ENCODE assay signal across 12 cellular contexts in the genomic region with DNA sequence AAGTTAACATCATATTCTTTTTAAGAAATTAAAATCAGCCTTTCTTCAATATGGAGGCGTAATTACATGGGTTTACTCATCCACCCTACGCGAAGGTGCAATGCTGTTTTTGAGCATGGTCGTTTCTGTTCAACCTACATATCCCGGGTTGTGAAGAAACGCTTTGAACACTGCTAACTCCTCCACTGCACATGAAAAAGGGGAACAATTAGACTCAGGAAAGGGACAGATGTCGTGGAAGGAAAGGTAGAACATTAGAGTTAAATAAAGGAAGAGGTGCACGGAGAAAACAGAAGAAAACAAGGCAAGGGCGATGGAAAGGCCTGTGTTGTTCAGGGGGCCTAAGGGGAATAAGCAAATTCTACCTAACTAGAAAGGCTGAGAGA. TPM values are rescaled to one million over a fixed set of nuclear protein-coding genes. Genes with fewer than 3 reads are reported as not detected.
DNase-seq lines count a peak whose midpoint lies in the region; ATAC-seq and TF ChIP-seq lines count a peak whose summit lies in the region.
"Had no signal": no experiment of that assay in that cellular context is flagged by ENCODE, and none has a peak within 500 bp of the region (broad histone marks: within the 10 kb centered on the region; RNA-seq: fewer than 3 reads in every experiment).

No MANE protein-coding gene starts in this region.

- H3K27ac ChIP-seq in iPS DF 6.9 (ENCODE audit: low read length): no peak overlapping the region
- H3K27ac ChIP-seq: C4-2B, vagina had no signal

- no peak for ATAC-seq in T-helper 17 cell
- ATAC-seq in HG03378 (IDR thresholded peaks at IDR 0.05; ENCODE audit: unreplicated experiment): no peak
- ATAC-seq: activated naive CD4-positive, alpha-beta T cell treated with anti-CD3 and anti-CD28 coated beads, Interleukin-2, amount 50 U/mL, for 72 hours had no signal

- no CpG with 5 or more reads among the region's 9 CpGs for WGBS in iPS DF 6.9 (ENCODE audit: insufficient coverage, insufficient read length)

- DNase-seq in activated naive CD4-positive, alpha-beta T cell treated with anti-CD3 and anti-CD28 coated beads, Interleukin-2, amount 50 U/mL, for 16 hours: no peak
- no peak for DNase-seq in T-helper 17 cell
- DNase-seq in iPS DF 6.9 (ENCODE audit: low read depth, low spot score): no peak
- no peak for DNase-seq in type B pancreatic cell (ENCODE audit: extremely low spot score, unreplicated experiment)
- DNase-seq in posterior vena cava (ENCODE audit: low spot score): no peak
- DNase-seq in GM19238 (ENCODE audit: insufficient read length, low spot score): no peak
- DNase-seq: NCI-H2029 had no signal

- peak overlapping the region; percentile 61 for H3K4me3 Mint-ChIP-seq in activated naive CD4-positive, alpha-beta T cell treated with anti-CD3 and anti-CD28 coated beads, Interleukin-2, amount 50 U/mL, for 24 hours
- H3K4me3 Mint-ChIP-seq in T-helper 17 cell: peak overlapping the region; percentile 57
- H3K4me3 Mint-ChIP-seq in type B pancreatic cell: peak overlapping the region; percentile 89

- H3K4me3 ChIP-seq in iPS DF 6.9 (ENCODE audit: low read length): peak overlapping the region; percentile 92; the same call in 1 of the 2 replicates

- peaks cover 5% of the 10 kb centered on the region for H3K9me3 Mint-ChIP-seq in activated naive CD4-positive, alpha-beta T cell treated with anti-CD3 and anti-CD28 coated beads, Interleukin-2, amount 50 U/mL, for 24 hours
- no peaks in the 10 kb centered on the region for H3K9me3 Mint-ChIP-seq in type B pancreatic cell

- no peaks in the 10 kb centered on the region; the same call in 1 of the 2 replicates for H3K27me3 ChIP-seq in iPS DF 6.9 (ENCODE audit: control insufficient read depth, insufficient read depth, low read length)

- peaks cover 55% of the 10 kb centered on the region for H3K27me3 Mint-ChIP-seq in activated naive CD4-positive, alpha-beta T cell treated with anti-CD3 and anti-CD28 coated beads, Interleukin-2, amount 50 U/mL, for 24 hours
- H3K27me3 Mint-ChIP-seq in T-helper 17 cell: peaks cover 60% of the 10 kb centered on the region
- peaks cover 76% of the 10 kb centered on the region for H3K27me3 Mint-ChIP-seq in type B pancreatic cell

- peaks cover 4% of the 10 kb centered on the region for H3K4me1 ChIP-seq in iPS DF 6.9 (ENCODE audit: control insufficient read depth, insufficient read depth, low read length)

- H3K36me3 Mint-ChIP-seq in activated naive CD4-positive, alpha-beta T cell treated with anti-CD3 and anti-CD28 coated beads, Interleukin-2, amount 50 U/mL, for 24 hours: peaks cover 8% of the 10 kb centered on the region
- peaks cover 4% of the 10 kb centered on the region for H3K36me3 Mint-ChIP-seq in T-helper 17 cell (ENCODE audit: low read depth)
- peaks cover 18% of the 10 kb centered on the region for H3K36me3 Mint-ChIP-seq in type B pancreatic cell

- TF ChIP-seq CTCF in type B pancreatic cell (conservative IDR thresholded peaks at IDR 0.05): no peak

- peaks cover 20% of the 10 kb centered on the region for H3K4me1 Mint-ChIP-seq in activated naive CD4-positive, alpha-beta T cell treated with anti-CD3 and anti-CD28 coated beads, Interleukin-2, amount 50 U/mL, for 24 hours
- H3K4me1 Mint-ChIP-seq in T-helper 17 cell (peaks cover 18% of the 10 kb centered on the region), type B pancreatic cell (ENCODE audit: unreplicated experiment) (peaks cover 4% of the 10 kb centered on the region)

- peak overlapping the region; percentile 65 for H3K27ac Mint-ChIP-seq in activated naive CD4-positive, alpha-beta T cell treated with anti-CD3 and anti-CD28 coated beads, Interleukin-2, amount 50 U/mL, for 24 hours
- H3K27ac Mint-ChIP-seq in T-helper 17 cell (peak overlapping the region; percentile 46), type B pancreatic cell (peak overlapping the region; percentile 63)

- peaks cover 9% of the 10 kb centered on the region for H3K9me3 ChIP-seq in T-helper 17 cell (ENCODE audit: control insufficient read depth, low read length, poor library complexity, severe bottlenecking)
- no peaks in the 10 kb centered on the region for H3K9me3 ChIP-seq in iPS DF 6.9 (ENCODE audit: control insufficient read depth, insufficient read depth, low read length)
- H3K9me3 ChIP-seq: vagina had no signal

- H3K36me3 ChIP-seq in iPS DF 6.9 (ENCODE audit: control insufficient read depth, insufficient read depth, low read length): peaks cover 11% of the 10 kb centered on the region
- H3K36me3 ChIP-seq: vagina had no signal

- intact Hi-C loops in posterior vena cava (cut with DNase I): no loop called here

RNA-seq across cellular contexts. Expression of gene ZIC5, which starts 4.1 kb away (rescaled TPM):
- total RNA-seq in T-helper 17 cell (not detected), type B pancreatic cell (ENCODE audit: low replicate concordance) (0.05 and 15.1 TPM in 2 replicates), posterior vena cava (not detected)
- total RNA-seq: activated naive CD4-positive, alpha-beta T cell treated with anti-CD3 and anti-CD28 coated beads, Interleukin-2, amount 50 U/mL, for 72 hours; vagina had no signal

RNA-seq across cellular contexts. Expression of gene ZIC2, which starts 14.1 kb away (rescaled TPM):
- total RNA-seq in T-helper 17 cell (not detected), type B pancreatic cell (ENCODE audit: low replicate concordance) (0.59 and 129 TPM in 2 replicates), posterior vena cava (under 1 TPM in 1 of 2 donors, not detected in 1; 0.10 TPM)
- total RNA-seq: vagina had no signal
